In the genomic region with DNA sequence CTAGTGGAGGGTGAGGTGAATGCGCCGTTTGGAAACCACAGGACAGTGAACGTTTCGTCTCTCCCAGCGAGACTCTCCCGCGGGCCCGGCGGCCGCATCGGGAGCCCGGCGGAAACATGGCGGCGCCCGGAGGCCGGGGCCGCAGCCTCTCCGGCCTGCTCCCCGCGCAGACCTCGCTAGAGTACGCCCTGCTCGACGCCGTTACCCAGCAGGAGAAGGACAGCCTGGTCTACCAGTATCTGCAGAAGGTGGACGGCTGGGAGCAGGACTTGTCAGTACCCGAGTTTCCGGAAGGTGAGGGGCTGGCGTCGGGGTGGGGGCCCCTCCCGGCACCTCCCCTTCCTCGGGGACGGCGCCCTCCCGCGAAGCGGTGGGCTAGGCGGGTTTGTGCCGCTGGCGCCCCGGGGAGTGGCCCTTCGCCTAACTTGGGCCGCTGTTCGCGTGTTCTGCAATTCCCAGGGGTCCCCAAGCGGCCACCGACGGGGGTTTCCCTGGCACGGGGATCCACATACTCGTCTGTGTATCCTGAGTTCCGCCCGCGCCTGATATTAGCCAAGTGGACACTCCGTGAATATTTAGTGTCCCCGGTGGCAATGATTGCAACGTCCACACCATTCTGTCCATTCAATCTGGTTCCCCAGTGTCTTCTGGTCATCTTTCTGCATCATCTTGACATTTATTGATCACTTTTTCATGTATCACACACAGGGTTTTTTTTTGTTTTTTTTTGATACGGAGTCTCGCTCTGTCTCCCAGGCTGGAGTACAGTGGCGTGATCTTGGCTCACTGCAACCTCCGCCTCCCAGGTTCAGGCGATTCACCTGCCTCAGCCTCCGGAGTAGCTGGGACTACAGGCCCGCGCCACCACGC, we compare ENCODE assay signal across 1 cellular context.
TF ChIP-seq lines count a peak whose summit lies in the region.

No MANE protein-coding gene starts in this region.

TF ChIP-seq in HepG2, 621 proteins besides CTCF, POLR2A, EP300 and RAD21 (continued from another document and continues in another):
- TF ChIP-seq, protein P1, sequence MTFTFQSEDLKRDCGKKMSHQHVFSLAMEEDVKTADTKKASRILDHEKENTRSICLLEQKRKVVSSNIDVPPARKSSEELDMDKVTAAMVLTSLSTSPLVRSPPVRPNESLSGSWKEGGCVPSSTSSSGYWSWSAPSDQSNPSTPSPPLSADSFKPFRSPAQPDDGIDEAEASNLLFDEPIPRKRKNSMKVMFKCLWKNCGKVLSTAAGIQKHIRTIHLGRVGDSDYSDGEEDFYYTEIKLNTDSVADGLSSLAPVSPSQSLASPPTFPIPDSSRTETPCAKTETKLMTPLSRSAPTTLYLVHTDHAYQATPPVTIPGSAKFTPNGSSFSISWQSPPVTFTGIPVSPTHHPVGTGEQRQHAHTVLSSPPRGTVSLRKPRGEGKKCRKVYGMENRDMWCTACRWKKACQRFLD (CRISPR knock-in tag; IDR thresholded peaks at IDR 0.05; ENCODE audit: borderline replicate concordance): no peak
- TF ChIP-seq TCF12 (IDR thresholded peaks at IDR 0.05) (no peak), TCF12 (CRISPR knock-in tag; IDR thresholded peaks at IDR 0.05) (no peak), ZNF101 (CRISPR knock-in tag; IDR thresholded peaks at IDR 0.05; ENCODE audit: borderline replicate concordance, low read depth) (no peak), ZFX (CRISPR knock-in tag; IDR thresholded peaks at IDR 0.05; ENCODE audit: low read depth) (peak; percentile 92), ZZZ3 (CRISPR knock-in tag; IDR thresholded peaks at IDR 0.05; ENCODE audit: borderline replicate concordance) (no peak), HNRNPUL1 (IDR thresholded peaks at IDR 0.05; ENCODE audit: low read depth, low read length) (no peak), ZNF709 (CRISPR knock-in tag; IDR thresholded peaks at IDR 0.05) (peak; percentile 39; the same call in 1 of the 2 replicates), STAT5B (CRISPR knock-in tag; IDR thresholded peaks at IDR 0.05) (no peak), EZH2 (conservative IDR thresholded peaks at IDR 0.05; ENCODE audit: low read depth, low read length) (no peak), SP5 (CRISPR knock-in tag; IDR thresholded peaks at IDR 0.05; ENCODE audit: borderline replicate concordance, low read depth) (0 out of 2 replicates have a peak, but pooled peaks have one; percentile 5), ZMYM4 (CRISPR knock-in tag; IDR thresholded peaks at IDR 0.05) (peak; percentile 39; the same call in 1 of the 2 replicates), CBFB (CRISPR knock-in tag; IDR thresholded peaks at IDR 0.05) (peak; percentile 28; the same call in 1 of the 2 replicates), XRCC5 (optimal IDR thresholded peaks at IDR 0.05; ENCODE audit: low read length) (peak; percentile 29)
- TF ChIP-seq, protein P2, sequence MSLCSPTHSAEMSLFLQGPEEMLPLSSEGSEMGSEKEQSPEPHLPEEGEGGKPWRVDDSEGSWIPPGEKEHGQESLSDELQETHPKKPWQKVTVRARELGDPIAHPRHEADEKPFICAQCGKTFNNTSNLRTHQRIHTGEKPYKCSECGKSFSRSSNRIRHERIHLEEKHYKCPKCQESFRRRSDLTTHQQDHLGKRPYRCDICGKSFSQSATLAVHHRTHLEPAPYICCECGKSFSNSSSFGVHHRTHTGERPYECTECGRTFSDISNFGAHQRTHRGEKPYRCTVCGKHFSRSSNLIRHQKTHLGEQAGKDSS (CRISPR knock-in tag; IDR thresholded peaks at IDR 0.05; ENCODE audit: borderline replicate concordance, low read depth): peak; percentile 36; the same call in 1 of the 2 replicates
- TF ChIP-seq, protein P3, sequence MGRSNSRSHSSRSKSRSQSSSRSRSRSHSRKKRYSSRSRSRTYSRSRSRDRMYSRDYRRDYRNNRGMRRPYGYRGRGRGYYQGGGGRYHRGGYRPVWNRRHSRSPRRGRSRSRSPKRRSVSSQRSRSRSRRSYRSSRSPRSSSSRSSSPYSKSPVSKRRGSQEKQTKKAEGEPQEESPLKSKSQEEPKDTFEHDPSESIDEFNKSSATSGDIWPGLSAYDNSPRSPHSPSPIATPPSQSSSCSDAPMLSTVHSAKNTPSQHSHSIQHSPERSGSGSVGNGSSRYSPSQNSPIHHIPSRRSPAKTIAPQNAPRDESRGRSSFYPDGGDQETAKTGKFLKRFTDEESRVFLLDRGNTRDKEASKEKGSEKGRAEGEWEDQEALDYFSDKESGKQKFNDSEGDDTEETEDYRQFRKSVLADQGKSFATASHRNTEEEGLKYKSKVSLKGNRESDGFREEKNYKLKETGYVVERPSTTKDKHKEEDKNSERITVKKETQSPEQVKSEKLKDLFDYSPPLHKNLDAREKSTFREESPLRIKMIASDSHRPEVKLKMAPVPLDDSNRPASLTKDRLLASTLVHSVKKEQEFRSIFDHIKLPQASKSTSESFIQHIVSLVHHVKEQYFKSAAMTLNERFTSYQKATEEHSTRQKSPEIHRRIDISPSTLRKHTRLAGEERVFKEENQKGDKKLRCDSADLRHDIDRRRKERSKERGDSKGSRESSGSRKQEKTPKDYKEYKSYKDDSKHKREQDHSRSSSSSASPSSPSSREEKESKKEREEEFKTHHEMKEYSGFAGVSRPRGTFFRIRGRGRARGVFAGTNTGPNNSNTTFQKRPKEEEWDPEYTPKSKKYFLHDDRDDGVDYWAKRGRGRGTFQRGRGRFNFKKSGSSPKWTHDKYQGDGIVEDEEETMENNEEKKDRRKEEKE (IDR thresholded peaks at IDR 0.05): no peak
- TF ChIP-seq, protein P4, sequence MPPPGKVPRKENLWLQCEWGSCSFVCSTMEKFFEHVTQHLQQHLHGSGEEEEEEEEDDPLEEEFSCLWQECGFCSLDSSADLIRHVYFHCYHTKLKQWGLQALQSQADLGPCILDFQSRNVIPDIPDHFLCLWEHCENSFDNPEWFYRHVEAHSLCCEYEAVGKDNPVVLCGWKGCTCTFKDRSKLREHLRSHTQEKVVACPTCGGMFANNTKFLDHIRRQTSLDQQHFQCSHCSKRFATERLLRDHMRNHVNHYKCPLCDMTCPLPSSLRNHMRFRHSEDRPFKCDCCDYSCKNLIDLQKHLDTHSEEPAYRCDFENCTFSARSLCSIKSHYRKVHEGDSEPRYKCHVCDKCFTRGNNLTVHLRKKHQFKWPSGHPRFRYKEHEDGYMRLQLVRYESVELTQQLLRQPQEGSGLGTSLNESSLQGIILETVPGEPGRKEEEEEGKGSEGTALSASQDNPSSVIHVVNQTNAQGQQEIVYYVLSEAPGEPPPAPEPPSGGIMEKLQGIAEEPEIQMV (CRISPR knock-in tag; IDR thresholded peaks at IDR 0.05; ENCODE audit: low read depth): no peak
- TF ChIP-seq, protein P5, sequence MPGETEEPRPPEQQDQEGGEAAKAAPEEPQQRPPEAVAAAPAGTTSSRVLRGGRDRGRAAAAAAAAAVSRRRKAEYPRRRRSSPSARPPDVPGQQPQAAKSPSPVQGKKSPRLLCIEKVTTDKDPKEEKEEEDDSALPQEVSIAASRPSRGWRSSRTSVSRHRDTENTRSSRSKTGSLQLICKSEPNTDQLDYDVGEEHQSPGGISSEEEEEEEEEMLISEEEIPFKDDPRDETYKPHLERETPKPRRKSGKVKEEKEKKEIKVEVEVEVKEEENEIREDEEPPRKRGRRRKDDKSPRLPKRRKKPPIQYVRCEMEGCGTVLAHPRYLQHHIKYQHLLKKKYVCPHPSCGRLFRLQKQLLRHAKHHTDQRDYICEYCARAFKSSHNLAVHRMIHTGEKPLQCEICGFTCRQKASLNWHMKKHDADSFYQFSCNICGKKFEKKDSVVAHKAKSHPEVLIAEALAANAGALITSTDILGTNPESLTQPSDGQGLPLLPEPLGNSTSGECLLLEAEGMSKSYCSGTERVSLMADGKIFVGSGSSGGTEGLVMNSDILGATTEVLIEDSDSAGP (CRISPR knock-in tag; IDR thresholded peaks at IDR 0.05; ENCODE audit: borderline replicate concordance): peak; percentile 47; the same call in 1 of the 2 replicates
- TF ChIP-seq, protein P6, sequence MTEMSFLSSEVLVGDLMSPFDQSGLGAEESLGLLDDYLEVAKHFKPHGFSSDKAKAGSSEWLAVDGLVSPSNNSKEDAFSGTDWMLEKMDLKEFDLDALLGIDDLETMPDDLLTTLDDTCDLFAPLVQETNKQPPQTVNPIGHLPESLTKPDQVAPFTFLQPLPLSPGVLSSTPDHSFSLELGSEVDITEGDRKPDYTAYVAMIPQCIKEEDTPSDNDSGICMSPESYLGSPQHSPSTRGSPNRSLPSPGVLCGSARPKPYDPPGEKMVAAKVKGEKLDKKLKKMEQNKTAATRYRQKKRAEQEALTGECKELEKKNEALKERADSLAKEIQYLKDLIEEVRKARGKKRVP (CRISPR knock-in tag; IDR thresholded peaks at IDR 0.05): peak in 1 of 2 experiments; percentile 44; a peak in 1 of 4 replicates
- TF ChIP-seq, protein P7, sequence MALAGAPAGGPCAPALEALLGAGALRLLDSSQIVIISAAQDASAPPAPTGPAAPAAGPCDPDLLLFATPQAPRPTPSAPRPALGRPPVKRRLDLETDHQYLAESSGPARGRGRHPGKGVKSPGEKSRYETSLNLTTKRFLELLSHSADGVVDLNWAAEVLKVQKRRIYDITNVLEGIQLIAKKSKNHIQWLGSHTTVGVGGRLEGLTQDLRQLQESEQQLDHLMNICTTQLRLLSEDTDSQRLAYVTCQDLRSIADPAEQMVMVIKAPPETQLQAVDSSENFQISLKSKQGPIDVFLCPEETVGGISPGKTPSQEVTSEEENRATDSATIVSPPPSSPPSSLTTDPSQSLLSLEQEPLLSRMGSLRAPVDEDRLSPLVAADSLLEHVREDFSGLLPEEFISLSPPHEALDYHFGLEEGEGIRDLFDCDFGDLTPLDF (CRISPR knock-in tag; IDR thresholded peaks at IDR 0.05): no peak
- TF ChIP-seq, protein P8, sequence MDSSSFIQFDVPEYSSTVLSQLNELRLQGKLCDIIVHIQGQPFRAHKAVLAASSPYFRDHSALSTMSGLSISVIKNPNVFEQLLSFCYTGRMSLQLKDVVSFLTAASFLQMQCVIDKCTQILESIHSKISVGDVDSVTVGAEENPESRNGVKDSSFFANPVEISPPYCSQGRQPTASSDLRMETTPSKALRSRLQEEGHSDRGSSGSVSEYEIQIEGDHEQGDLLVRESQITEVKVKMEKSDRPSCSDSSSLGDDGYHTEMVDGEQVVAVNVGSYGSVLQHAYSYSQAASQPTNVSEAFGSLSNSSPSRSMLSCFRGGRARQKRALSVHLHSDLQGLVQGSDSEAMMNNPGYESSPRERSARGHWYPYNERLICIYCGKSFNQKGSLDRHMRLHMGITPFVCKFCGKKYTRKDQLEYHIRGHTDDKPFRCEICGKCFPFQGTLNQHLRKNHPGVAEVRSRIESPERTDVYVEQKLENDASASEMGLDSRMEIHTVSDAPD (CRISPR knock-in tag; IDR thresholded peaks at IDR 0.05): no peak
- TF ChIP-seq, protein P9, sequence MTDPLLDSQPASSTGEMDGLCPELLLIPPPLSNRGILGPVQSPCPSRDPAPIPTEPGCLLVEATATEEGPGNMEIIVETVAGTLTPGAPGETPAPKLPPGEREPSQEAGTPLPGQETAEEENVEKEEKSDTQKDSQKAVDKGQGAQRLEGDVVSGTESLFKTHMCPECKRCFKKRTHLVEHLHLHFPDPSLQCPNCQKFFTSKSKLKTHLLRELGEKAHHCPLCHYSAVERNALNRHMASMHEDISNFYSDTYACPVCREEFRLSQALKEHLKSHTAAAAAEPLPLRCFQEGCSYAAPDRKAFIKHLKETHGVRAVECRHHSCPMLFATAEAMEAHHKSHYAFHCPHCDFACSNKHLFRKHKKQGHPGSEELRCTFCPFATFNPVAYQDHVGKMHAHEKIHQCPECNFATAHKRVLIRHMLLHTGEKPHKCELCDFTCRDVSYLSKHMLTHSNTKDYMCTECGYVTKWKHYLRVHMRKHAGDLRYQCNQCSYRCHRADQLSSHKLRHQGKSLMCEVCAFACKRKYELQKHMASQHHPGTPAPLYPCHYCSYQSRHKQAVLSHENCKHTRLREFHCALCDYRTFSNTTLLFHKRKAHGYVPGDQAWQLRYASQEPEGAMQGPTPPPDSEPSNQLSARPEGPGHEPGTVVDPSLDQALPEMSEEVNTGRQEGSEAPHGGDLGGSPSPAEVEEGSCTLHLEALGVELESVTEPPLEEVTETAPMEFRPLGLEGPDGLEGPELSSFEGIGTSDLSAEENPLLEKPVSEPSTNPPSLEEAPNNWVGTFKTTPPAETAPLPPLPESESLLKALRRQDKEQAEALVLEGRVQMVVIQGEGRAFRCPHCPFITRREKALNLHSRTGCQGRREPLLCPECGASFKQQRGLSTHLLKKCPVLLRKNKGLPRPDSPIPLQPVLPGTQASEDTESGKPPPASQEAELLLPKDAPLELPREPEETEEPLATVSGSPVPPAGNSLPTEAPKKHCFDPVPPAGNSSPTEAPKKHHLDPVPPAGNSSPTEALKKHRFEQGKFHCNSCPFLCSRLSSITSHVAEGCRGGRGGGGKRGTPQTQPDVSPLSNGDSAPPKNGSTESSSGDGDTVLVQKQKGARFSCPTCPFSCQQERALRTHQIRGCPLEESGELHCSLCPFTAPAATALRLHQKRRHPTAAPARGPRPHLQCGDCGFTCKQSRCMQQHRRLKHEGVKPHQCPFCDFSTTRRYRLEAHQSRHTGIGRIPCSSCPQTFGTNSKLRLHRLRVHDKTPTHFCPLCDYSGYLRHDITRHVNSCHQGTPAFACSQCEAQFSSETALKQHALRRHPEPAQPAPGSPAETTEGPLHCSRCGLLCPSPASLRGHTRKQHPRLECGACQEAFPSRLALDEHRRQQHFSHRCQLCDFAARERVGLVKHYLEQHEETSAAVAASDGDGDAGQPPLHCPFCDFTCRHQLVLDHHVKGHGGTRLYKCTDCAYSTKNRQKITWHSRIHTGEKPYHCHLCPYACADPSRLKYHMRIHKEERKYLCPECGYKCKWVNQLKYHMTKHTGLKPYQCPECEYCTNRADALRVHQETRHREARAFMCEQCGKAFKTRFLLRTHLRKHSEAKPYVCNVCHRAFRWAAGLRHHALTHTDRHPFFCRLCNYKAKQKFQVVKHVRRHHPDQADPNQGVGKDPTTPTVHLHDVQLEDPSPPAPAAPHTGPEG (CRISPR knock-in tag; IDR thresholded peaks at IDR 0.05): 0 out of 2 replicates have a peak, but pooled peaks have one; percentile 34
